ENCODE assay signal across 8 cellular contexts in the genomic region with DNA sequence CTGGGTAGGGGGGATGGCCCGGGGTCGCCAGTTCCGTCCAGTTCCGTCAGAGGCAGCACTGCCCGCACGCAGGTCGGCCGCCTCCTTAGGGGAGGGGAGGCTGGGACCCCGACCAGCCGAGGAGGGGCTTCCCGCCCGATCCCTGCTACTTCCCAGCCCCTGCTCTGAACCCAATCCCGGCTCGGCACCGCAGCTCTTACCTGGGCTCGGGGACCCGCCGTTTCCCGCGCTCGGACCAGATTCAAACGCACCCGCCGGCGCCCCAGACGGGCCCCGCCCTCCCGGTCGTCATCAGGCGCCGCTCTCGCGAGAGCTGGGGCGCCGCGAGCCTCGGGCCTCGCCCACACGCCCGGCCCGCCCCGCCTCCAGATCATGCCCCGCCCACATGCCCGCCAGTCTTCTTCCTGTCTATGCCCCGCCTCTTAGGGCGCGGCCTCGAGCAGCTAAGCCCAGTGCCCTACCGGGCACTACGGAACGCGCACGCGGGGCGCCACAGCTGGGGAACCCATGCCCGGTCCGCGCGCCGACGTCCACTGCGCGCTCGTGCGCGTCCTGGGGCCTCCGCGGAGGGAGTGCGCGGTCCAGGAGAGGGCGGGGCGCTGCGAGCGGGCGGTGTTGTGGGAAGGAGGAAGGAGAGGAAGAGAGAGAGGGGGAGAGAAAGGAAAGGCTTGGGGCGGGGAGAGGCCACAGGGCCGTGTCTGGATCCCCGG. TPM values are rescaled to one million over a fixed set of nuclear protein-coding genes. Genes with fewer than 3 reads are reported as not detected.
DNase-seq lines count a peak whose midpoint lies in the region; ATAC-seq and TF ChIP-seq lines count a peak whose summit lies in the region.

A gene with protein sequence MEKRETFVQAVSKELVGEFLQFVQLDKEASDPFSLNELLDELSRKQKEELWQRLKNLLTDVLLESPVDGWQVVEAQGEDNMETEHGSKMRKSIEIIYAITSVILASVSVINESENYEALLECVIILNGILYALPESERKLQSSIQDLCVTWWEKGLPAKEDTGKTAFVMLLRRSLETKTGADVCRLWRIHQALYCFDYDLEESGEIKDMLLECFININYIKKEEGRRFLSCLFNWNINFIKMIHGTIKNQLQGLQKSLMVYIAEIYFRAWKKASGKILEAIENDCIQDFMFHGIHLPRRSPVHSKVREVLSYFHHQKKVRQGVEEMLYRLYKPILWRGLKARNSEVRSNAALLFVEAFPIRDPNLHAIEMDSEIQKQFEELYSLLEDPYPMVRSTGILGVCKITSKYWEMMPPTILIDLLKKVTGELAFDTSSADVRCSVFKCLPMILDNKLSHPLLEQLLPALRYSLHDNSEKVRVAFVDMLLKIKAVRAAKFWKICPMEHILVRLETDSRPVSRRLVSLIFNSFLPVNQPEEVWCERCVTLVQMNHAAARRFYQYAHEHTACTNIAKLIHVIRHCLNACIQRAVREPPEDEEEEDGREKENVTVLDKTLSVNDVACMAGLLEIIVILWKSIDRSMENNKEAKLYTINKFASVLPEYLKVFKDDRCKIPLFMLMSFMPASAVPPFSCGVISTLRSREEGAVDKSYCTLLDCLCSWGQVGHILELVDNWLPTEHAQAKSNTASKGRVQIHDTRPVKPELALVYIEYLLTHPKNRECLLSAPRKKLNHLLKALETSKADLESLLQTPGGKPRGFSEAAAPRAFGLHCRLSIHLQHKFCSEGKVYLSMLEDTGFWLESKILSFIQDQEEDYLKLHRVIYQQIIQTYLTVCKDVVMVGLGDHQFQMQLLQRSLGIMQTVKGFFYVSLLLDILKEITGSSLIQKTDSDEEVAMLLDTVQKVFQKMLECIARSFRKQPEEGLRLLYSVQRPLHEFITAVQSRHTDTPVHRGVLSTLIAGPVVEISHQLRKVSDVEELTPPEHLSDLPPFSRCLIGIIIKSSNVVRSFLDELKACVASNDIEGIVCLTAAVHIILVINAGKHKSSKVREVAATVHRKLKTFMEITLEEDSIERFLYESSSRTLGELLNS (minus strand): TSS at position 281 of the 710 bp plus-strand sequence. CDS start 2,905 bp downstream, outside the sequence.

- H3K27ac Mint-ChIP-seq in activated naive CD4-positive, alpha-beta T cell treated with anti-CD3 and anti-CD28 coated beads, Interleukin-2, amount 50 U/mL, for 72 hours: peak within 1 kb of the TSS; percentile 93 to 96

- H3K9me3 ChIP-seq in osteoblast (ENCODE audit: low read depth, low read length) (no peaks in the 10 kb centered on the region), thoracic aorta (no peaks in the 10 kb centered on the region)

- H3K9me3 Mint-ChIP-seq in activated naive CD4-positive, alpha-beta T cell treated with anti-CD3 and anti-CD28 coated beads, Interleukin-2, amount 50 U/mL, for 72 hours: no peaks in the 10 kb centered on the region

- no peaks in the 10 kb centered on the region for H4K20me1 ChIP-seq in osteoblast (ENCODE audit: insufficient read depth, low read length)

- H3K4me3 ChIP-seq in osteoblast (ENCODE audit: insufficient read depth, low read length): peak within 1 kb of the TSS; percentile 88
- peak within 1 kb of the TSS; percentile 76 for H3K4me3 ChIP-seq in thoracic aorta

- no peaks in the 10 kb centered on the region for H3K27me3 ChIP-seq in osteoblast (ENCODE audit: insufficient read depth, low read length)
- H3K27me3 ChIP-seq in thoracic aorta (replicated peaks; ENCODE audit: insufficient read depth): no peaks in the 10 kb centered on the region

- peaks cover 46% of the 10 kb centered on the region for H3K79me2 ChIP-seq in osteoblast (ENCODE audit: insufficient read depth, low read length)

- DNase-seq in GM10248 (ENCODE audit: extremely low spot score) (peak; percentile 99), NCI-H1092 (lab: John Stamatoyannopoulos, UW) (peak; percentile 99), glomerular visceral epithelial cell (ENCODE audit: extremely low spot score) (peak; percentile 99), osteoblast (ENCODE audit: insufficient read length, low spot score, missing footprints) (peak; percentile 99), thoracic aorta (ENCODE audit: low spot score) (peak; percentile 89)
- DNase-seq in activated naive CD4-positive, alpha-beta T cell treated with anti-CD3 and anti-CD28 coated beads, Interleukin-2, amount 50 U/mL, for 72 hours (ENCODE audit: low spot score in 2 of 2): peak; percentile 96 to 97

- POLR2A ChIA-PET in GM10248 (lab: Yijun Ruan, JAX): no interaction called here

- peak within 1 kb of the TSS; percentile 92 for H2AFZ ChIP-seq in osteoblast (ENCODE audit: low read length)

- peak within 1 kb of the TSS; percentile 94 for H3K4me2 ChIP-seq in osteoblast (ENCODE audit: insufficient read depth, low read length)

- CTCF ChIA-PET in GM10248 (lab: Yijun Ruan, JAX): interaction anchor here (0.7 to 1.5 kb wide), 6 partner anchors 10 to 272 kb away, joined by 3 to 7 read pairs (median 3); no protein-coding TSS in a partner anchor

- TF ChIP-seq CTCF in GM10248 (IDR thresholded peaks at IDR 0.05; ENCODE audit: control extremely low read depth, extremely low read depth, low read depth, missing control alignments) (peak; percentile 3), osteoblast (IDR thresholded peaks at IDR 0.05; ENCODE audit: extremely low read depth, low read depth, low read length) (no peak), thoracic aorta (IDR thresholded peaks at IDR 0.05) (peak; percentile 58)

- peaks cover 16% of the 10 kb centered on the region for H3K36me3 ChIP-seq in osteoblast (ENCODE audit: insufficient read depth, low read length)
- no peaks in the 10 kb centered on the region for H3K36me3 ChIP-seq in thoracic aorta

- H3K36me3 Mint-ChIP-seq in activated naive CD4-positive, alpha-beta T cell treated with anti-CD3 and anti-CD28 coated beads, Interleukin-2, amount 50 U/mL, for 72 hours: peaks cover 21 to 42% of the 10 kb centered on the region in 2 donors

- H3K27ac ChIP-seq in osteoblast (ENCODE audit: low read depth, low read length) (peak within 1 kb of the TSS; percentile 82), thoracic aorta (peak within 1 kb of the TSS; percentile 65 to 74)

- H3K4me1 ChIP-seq in osteoblast (ENCODE audit: insufficient read depth, low read length) (peaks cover 17% of the 10 kb centered on the region), thoracic aorta (ENCODE audit: control insufficient read depth in 1 of 2, low read depth in 2 of 2) (peaks cover 3 to 20% of the 10 kb centered on the region in 2 donors)

- ATAC-seq in HG02588 (IDR thresholded peaks at IDR 0.05; ENCODE audit: unreplicated experiment): peak; percentile 98
- peak; percentile 99 for ATAC-seq in SK-N-SH treated with all-trans-retinoic acid at 6 μM for 48 hours
- ATAC-seq in activated naive CD4-positive, alpha-beta T cell treated with anti-CD3 and anti-CD28 coated beads, Interleukin-2, amount 50 U/mL, for 72 hours: peak; percentile 98 to 99
- ATAC-seq in thoracic aorta (ENCODE audit: insufficient number of reproducible peaks, low FRiP score, low read depth): peak; percentile 98

TF ChIP-seq in SK-N-SH treated with all-trans-retinoic acid at 6 μM for 48 hours, 23 proteins besides CTCF, POLR2A, EP300 and RAD21 (continues in another document):
- TF ChIP-seq CSDC2 (CRISPR knock-in tag; IDR thresholded peaks at IDR 0.05) (no peak), ZNF565 (CRISPR knock-in tag; conservative IDR thresholded peaks at IDR 0.05; ENCODE audit: low read depth) (no peak), ZFP3 (CRISPR knock-in tag; IDR thresholded peaks at IDR 0.05) (no peak), SNAI2 (CRISPR knock-in tag; IDR thresholded peaks at IDR 0.05) (no peak)
- TF ChIP-seq, protein P1, sequence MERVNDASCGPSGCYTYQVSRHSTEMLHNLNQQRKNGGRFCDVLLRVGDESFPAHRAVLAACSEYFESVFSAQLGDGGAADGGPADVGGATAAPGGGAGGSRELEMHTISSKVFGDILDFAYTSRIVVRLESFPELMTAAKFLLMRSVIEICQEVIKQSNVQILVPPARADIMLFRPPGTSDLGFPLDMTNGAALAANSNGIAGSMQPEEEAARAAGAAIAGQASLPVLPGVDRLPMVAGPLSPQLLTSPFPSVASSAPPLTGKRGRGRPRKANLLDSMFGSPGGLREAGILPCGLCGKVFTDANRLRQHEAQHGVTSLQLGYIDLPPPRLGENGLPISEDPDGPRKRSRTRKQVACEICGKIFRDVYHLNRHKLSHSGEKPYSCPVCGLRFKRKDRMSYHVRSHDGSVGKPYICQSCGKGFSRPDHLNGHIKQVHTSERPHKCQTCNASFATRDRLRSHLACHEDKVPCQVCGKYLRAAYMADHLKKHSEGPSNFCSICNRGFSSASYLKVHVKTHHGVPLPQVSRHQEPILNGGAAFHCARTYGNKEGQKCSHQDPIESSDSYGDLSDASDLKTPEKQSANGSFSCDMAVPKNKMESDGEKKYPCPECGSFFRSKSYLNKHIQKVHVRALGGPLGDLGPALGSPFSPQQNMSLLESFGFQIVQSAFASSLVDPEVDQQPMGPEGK (CRISPR knock-in tag; IDR thresholded peaks at IDR 0.05; ENCODE audit: borderline replicate concordance): no peak
- TF ChIP-seq, protein P2, sequence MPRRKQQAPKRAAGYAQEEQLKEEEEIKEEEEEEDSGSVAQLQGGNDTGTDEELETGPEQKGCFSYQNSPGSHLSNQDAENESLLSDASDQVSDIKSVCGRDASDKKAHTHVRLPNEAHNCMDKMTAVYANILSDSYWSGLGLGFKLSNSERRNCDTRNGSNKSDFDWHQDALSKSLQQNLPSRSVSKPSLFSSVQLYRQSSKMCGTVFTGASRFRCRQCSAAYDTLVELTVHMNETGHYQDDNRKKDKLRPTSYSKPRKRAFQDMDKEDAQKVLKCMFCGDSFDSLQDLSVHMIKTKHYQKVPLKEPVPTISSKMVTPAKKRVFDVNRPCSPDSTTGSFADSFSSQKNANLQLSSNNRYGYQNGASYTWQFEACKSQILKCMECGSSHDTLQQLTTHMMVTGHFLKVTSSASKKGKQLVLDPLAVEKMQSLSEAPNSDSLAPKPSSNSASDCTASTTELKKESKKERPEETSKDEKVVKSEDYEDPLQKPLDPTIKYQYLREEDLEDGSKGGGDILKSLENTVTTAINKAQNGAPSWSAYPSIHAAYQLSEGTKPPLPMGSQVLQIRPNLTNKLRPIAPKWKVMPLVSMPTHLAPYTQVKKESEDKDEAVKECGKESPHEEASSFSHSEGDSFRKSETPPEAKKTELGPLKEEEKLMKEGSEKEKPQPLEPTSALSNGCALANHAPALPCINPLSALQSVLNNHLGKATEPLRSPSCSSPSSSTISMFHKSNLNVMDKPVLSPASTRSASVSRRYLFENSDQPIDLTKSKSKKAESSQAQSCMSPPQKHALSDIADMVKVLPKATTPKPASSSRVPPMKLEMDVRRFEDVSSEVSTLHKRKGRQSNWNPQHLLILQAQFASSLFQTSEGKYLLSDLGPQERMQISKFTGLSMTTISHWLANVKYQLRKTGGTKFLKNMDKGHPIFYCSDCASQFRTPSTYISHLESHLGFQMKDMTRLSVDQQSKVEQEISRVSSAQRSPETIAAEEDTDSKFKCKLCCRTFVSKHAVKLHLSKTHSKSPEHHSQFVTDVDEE (CRISPR knock-in tag; IDR thresholded peaks at IDR 0.05): 0 out of 2 replicates have a peak, but pooled peaks have one; percentile 29

RNA-seq across cellular contexts. Expression of the gene that starts here (rescaled TPM):
- 100 to 1,000 TPM; 129 to 205 TPM for total RNA-seq in activated naive CD4-positive, alpha-beta T cell treated with anti-CD3 and anti-CD28 coated beads, Interleukin-2, amount 50 U/mL, for 72 hours
- total RNA-seq in osteoblast (8.0 TPM in 2 replicates), thoracic aorta (1 to 10 TPM; 4.1 to 8.4 TPM)

Comparison
In these comparisons a context has a peak if more than half of its experiments do, and no peak if none do; other contexts are left out.
1. Peak in every context shown above with its lines: DNase-seq, ATAC-seq, H3K4me3 ChIP-seq and H3K27ac ChIP-seq.
2. RNA of the gene that starts here (total RNA-seq): 129 to 205 TPM in activated naive CD4-positive, alpha-beta T cell treated with anti-CD3 and anti-CD28 coated beads, Interleukin-2, amount 50 U/mL, for 72 hours; 4.1 to 8.4 TPM in thoracic aorta and 8.0 TPM in osteoblast; every median in the first group is over 10 times any median in the second.